1 cellular context compared by ENCODE assay signal in the genomic region with DNA sequence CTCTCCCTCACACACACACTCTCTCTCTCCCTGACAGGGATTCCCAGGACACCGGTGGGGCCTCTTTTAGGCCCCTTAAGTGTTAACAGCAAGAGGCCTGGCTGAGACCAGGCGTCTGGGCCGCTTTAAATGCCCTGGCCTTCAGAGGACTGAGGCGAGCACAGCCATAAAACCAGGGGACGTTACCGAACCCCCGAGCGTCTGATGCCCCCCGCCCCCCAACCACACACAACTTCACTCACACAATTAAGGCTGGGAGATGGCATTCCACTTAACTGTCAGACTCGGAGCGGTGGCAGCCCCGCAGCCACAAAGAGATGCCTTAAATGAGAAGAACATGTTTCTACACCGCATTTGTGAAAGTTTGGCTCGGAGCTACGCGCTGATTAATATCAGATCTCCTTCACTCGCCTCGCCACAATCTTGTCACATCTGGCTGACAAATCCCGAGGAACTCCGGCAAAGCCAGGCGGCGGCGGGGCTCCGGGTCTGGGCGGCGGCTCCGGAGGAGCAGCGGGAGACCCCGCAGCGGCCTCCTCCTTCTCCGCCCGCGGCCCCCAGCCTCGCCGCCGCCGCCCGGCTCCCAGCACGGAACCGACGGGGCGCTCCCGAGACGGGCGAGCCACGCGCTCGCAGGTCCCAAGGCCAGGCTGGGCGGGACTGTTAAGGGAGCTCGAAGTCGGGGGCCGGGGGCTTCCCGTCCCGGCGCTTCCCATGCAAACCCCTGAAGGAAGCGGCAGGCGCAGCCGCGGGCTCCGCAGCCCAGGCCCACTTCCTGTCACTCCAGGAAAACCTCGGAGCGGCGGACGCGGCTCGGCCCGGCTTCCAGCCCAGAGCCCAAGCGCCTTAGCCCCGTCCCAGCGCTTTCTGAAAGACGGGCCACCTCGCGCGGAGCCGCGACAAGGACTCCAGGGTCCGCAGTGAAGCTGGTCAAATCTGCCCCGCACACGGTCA.
TF ChIP-seq lines count a peak whose summit lies in the region.

No MANE protein-coding gene starts in this region.

TF ChIP-seq in IMR-90, 13 proteins besides CTCF, POLR2A, EP300 and RAD21 (continued from another document):
- TF ChIP-seq RCOR1 (IDR thresholded peaks at IDR 0.05; ENCODE audit: insufficient replicate concordance, low read length): no peak
- TF ChIP-seq MXI1 (IDR thresholded peaks at IDR 0.05; ENCODE audit: borderline replicate concordance, low read depth, low read length): no peak
- TF ChIP-seq, protein P1, sequence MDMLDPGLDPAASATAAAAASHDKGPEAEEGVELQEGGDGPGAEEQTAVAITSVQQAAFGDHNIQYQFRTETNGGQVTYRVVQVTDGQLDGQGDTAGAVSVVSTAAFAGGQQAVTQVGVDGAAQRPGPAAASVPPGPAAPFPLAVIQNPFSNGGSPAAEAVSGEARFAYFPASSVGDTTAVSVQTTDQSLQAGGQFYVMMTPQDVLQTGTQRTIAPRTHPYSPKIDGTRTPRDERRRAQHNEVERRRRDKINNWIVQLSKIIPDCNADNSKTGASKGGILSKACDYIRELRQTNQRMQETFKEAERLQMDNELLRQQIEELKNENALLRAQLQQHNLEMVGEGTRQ (IDR thresholded peaks at IDR 0.05; ENCODE audit: low read depth, low read length): no peak
- TF ChIP-seq, protein P2, sequence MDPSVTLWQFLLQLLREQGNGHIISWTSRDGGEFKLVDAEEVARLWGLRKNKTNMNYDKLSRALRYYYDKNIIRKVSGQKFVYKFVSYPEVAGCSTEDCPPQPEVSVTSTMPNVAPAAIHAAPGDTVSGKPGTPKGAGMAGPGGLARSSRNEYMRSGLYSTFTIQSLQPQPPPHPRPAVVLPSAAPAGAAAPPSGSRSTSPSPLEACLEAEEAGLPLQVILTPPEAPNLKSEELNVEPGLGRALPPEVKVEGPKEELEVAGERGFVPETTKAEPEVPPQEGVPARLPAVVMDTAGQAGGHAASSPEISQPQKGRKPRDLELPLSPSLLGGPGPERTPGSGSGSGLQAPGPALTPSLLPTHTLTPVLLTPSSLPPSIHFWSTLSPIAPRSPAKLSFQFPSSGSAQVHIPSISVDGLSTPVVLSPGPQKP (IDR thresholded peaks at IDR 0.05; ENCODE audit: borderline replicate concordance, low read depth, low read length): no peak
- no peak for TF ChIP-seq NFE2L2 (IDR thresholded peaks at IDR 0.05; ENCODE audit: low read depth, low read length)
- no peak for TF ChIP-seq RFX5 (IDR thresholded peaks at IDR 0.05; ENCODE audit: low read depth, low read length)
- TF ChIP-seq CHD1 (IDR thresholded peaks at IDR 0.05; ENCODE audit: low read depth, low read length): no peak
- TF ChIP-seq FOS (IDR thresholded peaks at IDR 0.05; ENCODE audit: low read depth, low read length): no peak
- no peak for TF ChIP-seq CEBPB (IDR thresholded peaks at IDR 0.05; ENCODE audit: low read depth, low read length)
- TF ChIP-seq BHLHE40 (IDR thresholded peaks at IDR 0.05; ENCODE audit: low read depth, low read length): no peak
- TF ChIP-seq MAFK (IDR thresholded peaks at IDR 0.05; ENCODE audit: low read depth, low read length): no peak
